In the genomic region with DNA sequence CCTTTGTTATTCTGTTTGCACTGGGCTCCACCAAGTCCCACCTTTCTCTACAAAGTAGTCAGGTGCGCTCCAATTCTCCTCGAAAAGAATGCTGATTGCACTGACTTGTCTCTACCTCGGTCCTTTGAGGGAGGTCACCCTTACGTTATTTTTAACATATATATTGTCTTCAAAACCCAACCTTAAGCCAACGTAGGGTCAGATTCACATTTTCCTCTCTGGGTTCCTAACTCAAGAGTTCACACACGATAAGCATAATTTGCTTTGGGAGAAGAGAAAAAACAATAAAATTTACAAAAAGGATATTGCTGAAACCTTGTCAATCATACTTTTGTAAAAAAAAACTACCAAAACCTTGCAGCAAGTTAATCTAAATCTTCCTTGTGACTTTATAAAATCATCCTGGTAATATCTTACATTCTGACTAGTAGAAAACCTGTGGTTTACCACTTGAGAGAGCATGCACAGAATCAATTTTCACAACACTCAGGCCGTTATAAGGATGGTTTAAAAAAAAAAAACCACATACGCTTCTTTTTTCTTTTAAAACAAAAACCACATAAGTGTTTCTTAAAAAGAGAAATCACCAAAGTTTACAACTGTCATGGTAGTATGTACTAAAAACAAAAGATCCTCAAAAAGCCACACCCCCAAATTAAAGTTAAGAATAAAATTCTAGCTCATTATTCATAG, we compare ENCODE assay signal across 9 cellular contexts.
DNase-seq lines count a peak whose midpoint lies in the region; ATAC-seq and TF ChIP-seq lines count a peak whose summit lies in the region.
"Had no signal": no experiment of that assay in that cellular context is flagged by ENCODE, and none has a peak within 500 bp of the region (broad histone marks: within the 10 kb centered on the region; RNA-seq: fewer than 3 reads in every experiment).

No MANE protein-coding gene starts in this region.

- H3K36me3 Mint-ChIP-seq in activated T-helper 2 cell treated with anti-CD3 and anti-CD28 coated beads, Interferon-gamma antibody, Interleukin-2, Interleukin-4, amounts not matched to agents 10 μg/mL and 5 μg/mL and 100 μg/mL, durations not matched to agents 14 hours and 24 hours and 36 hours (ENCODE audit: low read depth) = peaks cover 83% of the 10 kb centered on the region
- H3K36me3 Mint-ChIP-seq in type B pancreatic cell (peaks cover 15% of the 10 kb centered on the region), neural progenitor cell (peaks cover 30% of the 10 kb centered on the region)

- no peak for TF ChIP-seq CTCF in GM12864 (IDR thresholded peaks at IDR 0.05; ENCODE audit: low read depth, low read length, missing control alignments)
- no peak for TF ChIP-seq CTCF in type B pancreatic cell (conservative IDR thresholded peaks at IDR 0.05)
- no peak for TF ChIP-seq CTCF in neural progenitor cell (IDR thresholded peaks at IDR 0.05)

- H3K27ac Mint-ChIP-seq in activated T-helper 2 cell treated with anti-CD3 and anti-CD28 coated beads, Interferon-gamma antibody, Interleukin-2, Interleukin-4, amounts not matched to agents 10 μg/mL and 5 μg/mL and 100 μg/mL, durations not matched to agents 14 hours and 24 hours and 36 hours = no peak overlapping the region
- H3K27ac Mint-ChIP-seq in type B pancreatic cell (no peak overlapping the region), neural progenitor cell (no peak overlapping the region)

- H3K4me3 ChIP-seq in BLaER1 (no peak overlapping the region), GM12864 (ENCODE audit: low read depth, low read length) (no peak overlapping the region), neural progenitor cell (no peak overlapping the region)

- no peaks in the 10 kb centered on the region for H3F3A ChIP-seq in neural progenitor cell (ENCODE audit: low read depth)

- H3K4me1 Mint-ChIP-seq in activated T-helper 2 cell treated with anti-CD3 and anti-CD28 coated beads, Interferon-gamma antibody, Interleukin-2, Interleukin-4, amounts not matched to agents 10 μg/mL and 5 μg/mL and 100 μg/mL, durations not matched to agents 14 hours and 24 hours and 36 hours (ENCODE audit: low read depth) = peaks cover 39% of the 10 kb centered on the region
- H3K4me1 Mint-ChIP-seq in type B pancreatic cell (ENCODE audit: unreplicated experiment) (peaks cover 10% of the 10 kb centered on the region), neural progenitor cell (no peaks in the 10 kb centered on the region)

- intact Hi-C loops in activated T-helper 2 cell treated with anti-CD3 and anti-CD28 coated beads, Interferon-gamma antibody, Interleukin-2, Interleukin-4, amounts not matched to agents 10 μg/mL and 5 μg/mL and 100 μg/mL, durations not matched to agents 14 hours and 24 hours and 36 hours (cut with micrococcal nuclease) = loop anchor here (1.0 to 2.0 kb wide), 2 partner anchors 8 to 35 kb away; no protein-coding TSS in a partner anchor

- ATAC-seq in HG03066 (IDR thresholded peaks at IDR 0.05; ENCODE audit: low read depth, unreplicated experiment) (peak; percentile 68), HG03135 (IDR thresholded peaks at IDR 0.05; ENCODE audit: unreplicated experiment) (no peak)

- DNase-seq in GM12864 (ENCODE audit: low read depth) = peak; percentile 29
- no peak for DNase-seq in activated T-helper 2 cell treated with anti-CD3 and anti-CD28 coated beads, Interferon-gamma antibody, Interleukin-2, Interleukin-4, amounts not matched to agents 10 μg/mL and 5 μg/mL and 100 μg/mL, durations not matched to agents 14 hours and 24 hours and 36 hours (ENCODE audit: low spot score)
- DNase-seq in type B pancreatic cell (ENCODE audit: extremely low spot score, unreplicated experiment) = no peak
- DNase-seq in NCI-H2171 (lab: John Stamatoyannopoulos, UW) = no peak
- no peak for DNase-seq in neural progenitor cell (ENCODE audit: low spot score)
- DNase-seq: NCI-H1417 had no signal

- H3K79me2 ChIP-seq in neural progenitor cell (ENCODE audit: low read depth) = peaks cover 79% of the 10 kb centered on the region

- H3K9me3 ChIP-seq in BLaER1 (no peaks in the 10 kb centered on the region), neural progenitor cell (ENCODE audit: low read depth) (no peaks in the 10 kb centered on the region)

- peak overlapping the region; percentile 31 for H3K4me3 Mint-ChIP-seq in activated T-helper 2 cell treated with anti-CD3 and anti-CD28 coated beads, Interferon-gamma antibody, Interleukin-2, Interleukin-4, amounts not matched to agents 10 μg/mL and 5 μg/mL and 100 μg/mL, durations not matched to agents 14 hours and 24 hours and 36 hours (ENCODE audit: low read depth)
- H3K4me3 Mint-ChIP-seq in type B pancreatic cell (no peak overlapping the region), neural progenitor cell (no peak overlapping the region)

- H4K20me1 ChIP-seq in BLaER1 (peaks cover 100% of the 10 kb centered on the region), neural progenitor cell (ENCODE audit: low read depth) (peaks cover 77% of the 10 kb centered on the region)

- H3K27ac ChIP-seq in BLaER1 (no peak overlapping the region), neural progenitor cell (no peak overlapping the region)

- no peak overlapping the region for H2AFZ ChIP-seq in neural progenitor cell (replicated peaks)

- peaks cover 88% of the 10 kb centered on the region for H3K36me3 ChIP-seq in BLaER1
- peaks cover 12% of the 10 kb centered on the region for H3K36me3 ChIP-seq in neural progenitor cell

- H3K4me2 ChIP-seq in BLaER1 (peak overlapping the region; percentile 70), neural progenitor cell (no peak overlapping the region)

- H3K4me1 ChIP-seq in BLaER1 (peaks cover 62% of the 10 kb centered on the region), neural progenitor cell (no peaks in the 10 kb centered on the region)

- no peaks in the 10 kb centered on the region for H3K9me3 Mint-ChIP-seq in activated T-helper 2 cell treated with anti-CD3 and anti-CD28 coated beads, Interferon-gamma antibody, Interleukin-2, Interleukin-4, amounts not matched to agents 10 μg/mL and 5 μg/mL and 100 μg/mL, durations not matched to agents 14 hours and 24 hours and 36 hours
- no peaks in the 10 kb centered on the region for H3K9me3 Mint-ChIP-seq in type B pancreatic cell
- no peaks in the 10 kb centered on the region for H3K9me3 Mint-ChIP-seq in neural progenitor cell

- peaks cover 1% of the 10 kb centered on the region for H3K27me3 Mint-ChIP-seq in activated T-helper 2 cell treated with anti-CD3 and anti-CD28 coated beads, Interferon-gamma antibody, Interleukin-2, Interleukin-4, amounts not matched to agents 10 μg/mL and 5 μg/mL and 100 μg/mL, durations not matched to agents 14 hours and 24 hours and 36 hours (ENCODE audit: low read depth)
- H3K27me3 Mint-ChIP-seq in type B pancreatic cell = no peaks in the 10 kb centered on the region
- H3K27me3 Mint-ChIP-seq in neural progenitor cell (ENCODE audit: insufficient read depth, low read depth) = no peaks in the 10 kb centered on the region

- H3K27me3 ChIP-seq in BLaER1 (no peaks in the 10 kb centered on the region), neural progenitor cell (no peaks in the 10 kb centered on the region)

- H3K9ac ChIP-seq in BLaER1 (no peak overlapping the region), neural progenitor cell (no peak overlapping the region)
